Comparison of ENCODE assay signal across 1 cellular context in the genomic region with DNA sequence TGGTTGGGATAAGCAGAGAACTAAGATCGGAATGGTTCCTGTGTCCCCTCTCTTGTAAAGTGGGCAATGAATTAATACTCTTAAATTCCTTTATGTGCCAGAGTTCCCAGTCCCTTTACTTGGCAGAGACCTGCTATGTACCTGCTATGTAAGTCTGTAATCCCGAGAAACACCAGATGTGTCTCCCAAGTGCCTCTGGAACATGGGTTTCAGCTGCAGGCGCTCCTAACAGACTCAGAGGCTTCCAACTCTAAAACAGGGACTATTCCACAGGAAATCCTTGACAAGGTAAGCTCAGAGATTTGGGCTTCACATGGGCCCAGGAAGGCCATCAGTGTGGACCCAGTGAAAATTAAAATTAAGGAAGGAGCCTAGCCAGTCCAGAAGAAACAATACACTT.
TF ChIP-seq lines count a peak whose summit lies in the region.

No MANE protein-coding gene starts in this region.

TF ChIP-seq in SK-N-SH, 30 proteins besides CTCF, POLR2A, EP300 and RAD21:
- TF ChIP-seq IRF3 (IDR thresholded peaks at IDR 0.05; ENCODE audit: low read depth, low read length) (no peak), MEF2A (IDR thresholded peaks at IDR 0.05; ENCODE audit: borderline replicate concordance, low read depth) (no peak), REST (IDR thresholded peaks at IDR 0.05; ENCODE audit: low read depth, low read length) (no peak), ELF1 (IDR thresholded peaks at IDR 0.05) (no peak), USF2 (IDR thresholded peaks at IDR 0.05; ENCODE audit: borderline replicate concordance, low read depth, low read length) (no peak), GATA2 (CRISPR knock-in tag; IDR thresholded peaks at IDR 0.05) (no peak), SIN3A (IDR thresholded peaks at IDR 0.05; ENCODE audit: borderline replicate concordance, low read depth, low read length) (no peak), EZH2phosphoT487 (IDR thresholded peaks at IDR 0.05; ENCODE audit: borderline replicate concordance, low read depth) (no peak), TCF12 (IDR thresholded peaks at IDR 0.05) (no peak), PBX3 (IDR thresholded peaks at IDR 0.05) (no peak), USF1 (IDR thresholded peaks at IDR 0.05; ENCODE audit: borderline replicate concordance, low read depth) (no peak), FOXM1 (IDR thresholded peaks at IDR 0.05; ENCODE audit: low read depth) (no peak), NFIC (IDR thresholded peaks at IDR 0.05; ENCODE audit: borderline replicate concordance) (no peak)
